In genomic region chr7:7235347-7235746, GRCh38 we compare ENCODE assay signal across 1 cellular context.
TF ChIP-seq lines count a peak whose summit lies in the region.

No MANE protein-coding gene starts in this region.

TF ChIP-seq in GM23338, 12 proteins besides CTCF, POLR2A, EP300 and RAD21:
- TF ChIP-seq REST (IDR thresholded peaks at IDR 0.05; ENCODE audit: unreplicated experiment) (no peak), POLR2AphosphoS5 (IDR thresholded peaks at IDR 0.05; ENCODE audit: low read depth) (no peak), EZH2 (IDR thresholded peaks at IDR 0.05; ENCODE audit: low read depth, unreplicated experiment) (no peak), STAT1 (IDR thresholded peaks at IDR 0.05; ENCODE audit: unreplicated experiment) (no peak), EZH2phosphoT487 (IDR thresholded peaks at IDR 0.05; ENCODE audit: unreplicated experiment) (no peak), ETS1 (IDR thresholded peaks at IDR 0.05) (no peak), JUNB (IDR thresholded peaks at IDR 0.05; ENCODE audit: unreplicated experiment) (no peak), ZNF114 (CRISPR knock-in tag; IDR thresholded peaks at IDR 0.05) (no peak), CREB1 (CRISPR knock-in tag; IDR thresholded peaks at IDR 0.05; ENCODE audit: low read depth) (no peak), ZNF331 (CRISPR knock-in tag; IDR thresholded peaks at IDR 0.05; ENCODE audit: low read depth) (no peak), ZNF462 (CRISPR knock-in tag; IDR thresholded peaks at IDR 0.05) (no peak), NANOG (IDR thresholded peaks at IDR 0.05; ENCODE audit: borderline replicate concordance) (no peak)
